ENCODE assay signal across 10 cellular contexts in genomic region chr6:131022691-131023090, GRCh38.
"Had no signal": no experiment of that assay in that cellular context is flagged by ENCODE, and none has a peak within 500 bp of the region (broad histone marks: within the 10 kb centered on the region; RNA-seq: fewer than 3 reads in every experiment).

No MANE protein-coding gene starts in this region.

- H3K27ac ChIP-seq: GM23248, HL-60 had no signal

- H3K36me3 ChIP-seq: HAP-1 had no signal

- H3K4me1 ChIP-seq: HAP-1 had no signal

- H3K9me3 ChIP-seq: HAP-1 had no signal

- DNase-seq: GM23248, GOT3, H7, HFFc6, IMR-90, KG1 had no signal

- FAIRE-seq: K562 had no signal

- H3K9me3 Mint-ChIP-seq: HFFc6 had no signal

- H3K4me3 Mint-ChIP-seq: HFFc6 had no signal

- H3K4me3 ChIP-seq: GM23248, HAP-1, K562 had no signal

- ATAC-seq: HCT116, K562 had no signal

- H3K9ac ChIP-seq: GM23248 had no signal

- H3K27ac Mint-ChIP-seq: HFFc6 had no signal
